ENCODE assay signal across 9 cellular contexts in genomic region chr12:107843351-107844311, GRCh38.
DNase-seq lines count a peak whose midpoint lies in the region; ATAC-seq and TF ChIP-seq lines count a peak whose summit lies in the region.
"Had no signal": no experiment of that assay in that cellular context is flagged by ENCODE, and none has a peak within 500 bp of the region (broad histone marks: within the 10 kb centered on the region; RNA-seq: fewer than 3 reads in every experiment).

No MANE protein-coding gene starts in this region.

- H2AFZ ChIP-seq in parathyroid adenoma = peak overlapping the region; percentile 92

- peak; percentile 46 for DNase-seq in D341Med (ENCODE audit: low spot score)
- peak; percentile 42 for DNase-seq in Right ventricle myocardium superior
- no peak for DNase-seq in superior temporal gyrus (ENCODE audit: extremely low spot score)
- no peak for DNase-seq in activated CD4-positive, alpha-beta T cell treated with anti-CD3 and anti-CD28 coated beads for 48 hours
- DNase-seq: NCI-H510A treated with DMSO at 0.1 percent for 48 hours had no signal

- intact Hi-C loops in Right ventricle myocardium superior (cut with DNase I) = no loop called here

- H3K9ac ChIP-seq in parathyroid adenoma = peak overlapping the region; percentile 39

- H3K79me2 ChIP-seq in parathyroid adenoma = peaks cover 3% of the 10 kb centered on the region

- H3K9me3 ChIP-seq in parathyroid adenoma (ENCODE audit: control insufficient read depth, low read length) = no peaks in the 10 kb centered on the region

- H3K4me1 ChIP-seq in parathyroid adenoma = peaks cover 16% of the 10 kb centered on the region

- H3K4me2 ChIP-seq in parathyroid adenoma (ENCODE audit: low read length) = peak overlapping the region; percentile 72

- H3K27me3 ChIP-seq in parathyroid adenoma (ENCODE audit: control insufficient read depth, insufficient read depth, low read length) = peaks cover 3% of the 10 kb centered on the region

- TF ChIP-seq CTCF in VCaP (conservative IDR thresholded peaks at IDR 0.05) (no peak), parathyroid adenoma (IDR thresholded peaks at IDR 0.05) (peak; percentile 5)

- ATAC-seq in Right ventricle myocardium superior (ENCODE audit: poor library complexity) (no peak), HG02852 (IDR thresholded peaks at IDR 0.05; ENCODE audit: unreplicated experiment) (no peak), GM18909 (IDR thresholded peaks at IDR 0.05; ENCODE audit: poor library complexity, unreplicated experiment) (no peak)

- H3K36me3 ChIP-seq in parathyroid adenoma (ENCODE audit: control insufficient read depth, insufficient read depth, low read length) = no peaks in the 10 kb centered on the region

- H3K27ac ChIP-seq in VCaP = peak overlapping the region; percentile 55
- peak overlapping the region; percentile 91 for H3K27ac ChIP-seq in parathyroid adenoma

- H3K4me3 ChIP-seq in parathyroid adenoma (ENCODE audit: low read depth, low read length) = peak overlapping the region; percentile 47

Comparison
In these comparisons a context has a peak if more than half of its experiments do, and no peak if none do; other contexts are left out.
1. DNase-seq: peak in D341Med (single experiment) and Right ventricle myocardium superior (single experiment); none in superior temporal gyrus (single experiment) and activated CD4-positive, alpha-beta T cell treated with anti-CD3 and anti-CD28 coated beads for 48 hours (single experiment).